In the genomic region with DNA sequence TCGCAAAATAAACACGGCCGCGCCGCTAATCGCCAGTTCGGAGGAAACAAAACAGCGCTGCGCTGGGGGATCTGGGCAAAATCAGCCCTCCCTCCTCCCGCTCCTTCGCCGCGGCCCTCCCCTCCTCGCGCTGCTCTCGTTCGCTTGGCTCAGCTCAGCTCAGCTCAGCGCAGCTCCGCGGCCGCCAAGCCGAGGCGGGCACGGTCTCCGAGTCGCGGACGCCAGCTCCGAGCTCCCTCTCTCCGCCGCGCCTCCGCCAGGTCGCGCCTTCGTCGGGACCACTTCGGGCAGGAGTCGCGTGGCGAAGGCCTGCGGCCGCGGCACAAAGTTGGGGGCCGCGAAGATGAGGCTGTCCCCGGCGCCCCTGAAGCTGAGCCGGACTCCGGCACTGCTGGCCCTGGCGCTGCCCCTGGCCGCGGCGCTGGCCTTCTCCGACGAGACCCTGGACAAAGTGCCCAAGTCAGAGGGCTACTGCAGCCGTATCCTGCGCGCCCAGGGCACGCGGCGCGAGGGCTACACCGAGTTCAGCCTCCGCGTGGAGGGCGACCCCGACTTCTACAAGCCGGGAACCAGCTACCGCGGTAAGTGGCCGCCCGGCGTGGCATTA, we compare ENCODE assay signal across 1 cellular context.
TF ChIP-seq lines count a peak whose summit lies in the region.

A gene (plus strand): TSS at position 162 of the 607 bp plus-strand sequence. CDS start 182 bp downstream, at position 344.

TF ChIP-seq in HepG2, 621 proteins besides CTCF, POLR2A, EP300 and RAD21 (continued from another document):
- TF ChIP-seq FLYWCH1 (CRISPR knock-in tag; IDR thresholded peaks at IDR 0.05) (no peak), CBFB (CRISPR knock-in tag; IDR thresholded peaks at IDR 0.05) (no peak), SUZ12 (IDR thresholded peaks at IDR 0.05; ENCODE audit: low read depth, low read length) (no peak), RFXAP (CRISPR knock-in tag; IDR thresholded peaks at IDR 0.05; ENCODE audit: borderline replicate concordance) (no peak), ZNF543 (CRISPR knock-in tag; IDR thresholded peaks at IDR 0.05) (no peak), MEF2D (CRISPR knock-in tag; IDR thresholded peaks at IDR 0.05) (no peak), MIXL1 (CRISPR knock-in tag; IDR thresholded peaks at IDR 0.05) (no peak), ZNF263 (CRISPR knock-in tag; IDR thresholded peaks at IDR 0.05) (no peak)
- TF ChIP-seq, protein P1, sequence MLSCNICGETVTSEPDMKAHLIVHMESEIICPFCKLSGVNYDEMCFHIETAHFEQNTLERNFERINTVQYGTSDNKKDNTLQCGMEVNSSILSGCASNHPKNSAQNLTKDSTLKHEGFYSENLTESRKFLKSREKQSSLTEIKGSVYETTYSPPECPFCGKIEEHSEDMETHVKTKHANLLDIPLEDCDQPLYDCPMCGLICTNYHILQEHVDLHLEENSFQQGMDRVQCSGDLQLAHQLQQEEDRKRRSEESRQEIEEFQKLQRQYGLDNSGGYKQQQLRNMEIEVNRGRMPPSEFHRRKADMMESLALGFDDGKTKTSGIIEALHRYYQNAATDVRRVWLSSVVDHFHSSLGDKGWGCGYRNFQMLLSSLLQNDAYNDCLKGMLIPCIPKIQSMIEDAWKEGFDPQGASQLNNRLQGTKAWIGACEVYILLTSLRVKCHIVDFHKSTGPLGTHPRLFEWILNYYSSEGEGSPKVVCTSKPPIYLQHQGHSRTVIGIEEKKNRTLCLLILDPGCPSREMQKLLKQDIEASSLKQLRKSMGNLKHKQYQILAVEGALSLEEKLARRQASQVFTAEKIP (CRISPR knock-in tag; IDR thresholded peaks at IDR 0.05; ENCODE audit: borderline replicate concordance), result no peak
- TF ChIP-seq, protein P2, sequence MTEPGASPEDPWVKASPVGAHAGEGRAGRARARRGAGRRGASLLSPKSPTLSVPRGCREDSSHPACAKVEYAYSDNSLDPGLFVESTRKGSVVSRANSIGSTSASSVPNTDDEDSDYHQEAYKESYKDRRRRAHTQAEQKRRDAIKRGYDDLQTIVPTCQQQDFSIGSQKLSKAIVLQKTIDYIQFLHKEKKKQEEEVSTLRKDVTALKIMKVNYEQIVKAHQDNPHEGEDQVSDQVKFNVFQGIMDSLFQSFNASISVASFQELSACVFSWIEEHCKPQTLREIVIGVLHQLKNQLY (CRISPR knock-in tag; IDR thresholded peaks at IDR 0.05), result no peak
- TF ChIP-seq, protein P3, sequence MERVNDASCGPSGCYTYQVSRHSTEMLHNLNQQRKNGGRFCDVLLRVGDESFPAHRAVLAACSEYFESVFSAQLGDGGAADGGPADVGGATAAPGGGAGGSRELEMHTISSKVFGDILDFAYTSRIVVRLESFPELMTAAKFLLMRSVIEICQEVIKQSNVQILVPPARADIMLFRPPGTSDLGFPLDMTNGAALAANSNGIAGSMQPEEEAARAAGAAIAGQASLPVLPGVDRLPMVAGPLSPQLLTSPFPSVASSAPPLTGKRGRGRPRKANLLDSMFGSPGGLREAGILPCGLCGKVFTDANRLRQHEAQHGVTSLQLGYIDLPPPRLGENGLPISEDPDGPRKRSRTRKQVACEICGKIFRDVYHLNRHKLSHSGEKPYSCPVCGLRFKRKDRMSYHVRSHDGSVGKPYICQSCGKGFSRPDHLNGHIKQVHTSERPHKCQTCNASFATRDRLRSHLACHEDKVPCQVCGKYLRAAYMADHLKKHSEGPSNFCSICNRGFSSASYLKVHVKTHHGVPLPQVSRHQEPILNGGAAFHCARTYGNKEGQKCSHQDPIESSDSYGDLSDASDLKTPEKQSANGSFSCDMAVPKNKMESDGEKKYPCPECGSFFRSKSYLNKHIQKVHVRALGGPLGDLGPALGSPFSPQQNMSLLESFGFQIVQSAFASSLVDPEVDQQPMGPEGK (CRISPR knock-in tag; IDR thresholded peaks at IDR 0.05), result no peak
- TF ChIP-seq, protein P4, sequence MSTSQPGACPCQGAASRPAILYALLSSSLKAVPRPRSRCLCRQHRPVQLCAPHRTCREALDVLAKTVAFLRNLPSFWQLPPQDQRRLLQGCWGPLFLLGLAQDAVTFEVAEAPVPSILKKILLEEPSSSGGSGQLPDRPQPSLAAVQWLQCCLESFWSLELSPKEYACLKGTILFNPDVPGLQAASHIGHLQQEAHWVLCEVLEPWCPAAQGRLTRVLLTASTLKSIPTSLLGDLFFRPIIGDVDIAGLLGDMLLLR (CRISPR knock-in tag; IDR thresholded peaks at IDR 0.05), result no peak
- TF ChIP-seq, protein P5, sequence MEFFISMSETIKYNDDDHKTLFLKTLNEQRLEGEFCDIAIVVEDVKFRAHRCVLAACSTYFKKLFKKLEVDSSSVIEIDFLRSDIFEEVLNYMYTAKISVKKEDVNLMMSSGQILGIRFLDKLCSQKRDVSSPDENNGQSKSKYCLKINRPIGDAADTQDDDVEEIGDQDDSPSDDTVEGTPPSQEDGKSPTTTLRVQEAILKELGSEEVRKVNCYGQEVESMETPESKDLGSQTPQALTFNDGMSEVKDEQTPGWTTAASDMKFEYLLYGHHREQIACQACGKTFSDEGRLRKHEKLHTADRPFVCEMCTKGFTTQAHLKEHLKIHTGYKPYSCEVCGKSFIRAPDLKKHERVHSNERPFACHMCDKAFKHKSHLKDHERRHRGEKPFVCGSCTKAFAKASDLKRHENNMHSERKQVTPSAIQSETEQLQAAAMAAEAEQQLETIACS (CRISPR knock-in tag; IDR thresholded peaks at IDR 0.05), result no peak
- TF ChIP-seq, protein P6, sequence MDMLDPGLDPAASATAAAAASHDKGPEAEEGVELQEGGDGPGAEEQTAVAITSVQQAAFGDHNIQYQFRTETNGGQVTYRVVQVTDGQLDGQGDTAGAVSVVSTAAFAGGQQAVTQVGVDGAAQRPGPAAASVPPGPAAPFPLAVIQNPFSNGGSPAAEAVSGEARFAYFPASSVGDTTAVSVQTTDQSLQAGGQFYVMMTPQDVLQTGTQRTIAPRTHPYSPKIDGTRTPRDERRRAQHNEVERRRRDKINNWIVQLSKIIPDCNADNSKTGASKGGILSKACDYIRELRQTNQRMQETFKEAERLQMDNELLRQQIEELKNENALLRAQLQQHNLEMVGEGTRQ (IDR thresholded peaks at IDR 0.05; ENCODE audit: low read depth, low read length), result no peak
- TF ChIP-seq, protein P6 (CRISPR knock-in tag; IDR thresholded peaks at IDR 0.05; ENCODE audit: borderline replicate concordance), result no peak
- TF ChIP-seq, protein P7, sequence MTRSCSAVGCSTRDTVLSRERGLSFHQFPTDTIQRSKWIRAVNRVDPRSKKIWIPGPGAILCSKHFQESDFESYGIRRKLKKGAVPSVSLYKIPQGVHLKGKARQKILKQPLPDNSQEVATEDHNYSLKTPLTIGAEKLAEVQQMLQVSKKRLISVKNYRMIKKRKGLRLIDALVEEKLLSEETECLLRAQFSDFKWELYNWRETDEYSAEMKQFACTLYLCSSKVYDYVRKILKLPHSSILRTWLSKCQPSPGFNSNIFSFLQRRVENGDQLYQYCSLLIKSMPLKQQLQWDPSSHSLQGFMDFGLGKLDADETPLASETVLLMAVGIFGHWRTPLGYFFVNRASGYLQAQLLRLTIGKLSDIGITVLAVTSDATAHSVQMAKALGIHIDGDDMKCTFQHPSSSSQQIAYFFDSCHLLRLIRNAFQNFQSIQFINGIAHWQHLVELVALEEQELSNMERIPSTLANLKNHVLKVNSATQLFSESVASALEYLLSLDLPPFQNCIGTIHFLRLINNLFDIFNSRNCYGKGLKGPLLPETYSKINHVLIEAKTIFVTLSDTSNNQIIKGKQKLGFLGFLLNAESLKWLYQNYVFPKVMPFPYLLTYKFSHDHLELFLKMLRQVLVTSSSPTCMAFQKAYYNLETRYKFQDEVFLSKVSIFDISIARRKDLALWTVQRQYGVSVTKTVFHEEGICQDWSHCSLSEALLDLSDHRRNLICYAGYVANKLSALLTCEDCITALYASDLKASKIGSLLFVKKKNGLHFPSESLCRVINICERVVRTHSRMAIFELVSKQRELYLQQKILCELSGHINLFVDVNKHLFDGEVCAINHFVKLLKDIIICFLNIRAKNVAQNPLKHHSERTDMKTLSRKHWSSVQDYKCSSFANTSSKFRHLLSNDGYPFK (CRISPR knock-in tag; IDR thresholded peaks at IDR 0.05; ENCODE audit: borderline replicate concordance), result no peak
